23 cellular contexts compared by ENCODE assay signal in genomic region chr11:85705805-85706204, GRCh38. TPM values are rescaled to one million over a fixed set of nuclear protein-coding genes. Genes with fewer than 3 reads are reported as not detected.
DNase-seq lines count a peak whose midpoint lies in the region; ATAC-seq and TF ChIP-seq lines count a peak whose summit lies in the region.
"Had no signal": no experiment of that assay in that cellular context is flagged by ENCODE, and none has a peak within 500 bp of the region (broad histone marks: within the 10 kb centered on the region; RNA-seq: fewer than 3 reads in every experiment).

No MANE protein-coding gene starts in this region.

- H3K36me3 ChIP-seq in BJ (ENCODE audit: control insufficient read depth, insufficient read depth, low read length) (peaks cover 2% of the 10 kb centered on the region; the same call in 1 of the 2 replicates), Panc1 (ENCODE audit: control insufficient read depth, insufficient read depth, low read length) (peaks cover 6% of the 10 kb centered on the region; the same call in 1 of the 2 replicates)
- H3K36me3 ChIP-seq: left lung, MG63, WERI-Rb-1 had no signal

- POLR2A ChIA-PET in BJ (lab: Charles Lee) (no interaction called here), Panc1 (lab: Charles Lee) (interaction anchor here (0.5 kb wide), 1 partner anchor 156 kb away, joined by 8 read pairs; no protein-coding TSS in a partner anchor)

- in situ Hi-C loops in Panc1 (cut with HindIII; ENCODE audit: low pct_unique_long_range_greater_than_20kb, low sequenced_read_pairs) (no loop called here), G401 (cut with HindIII; ENCODE audit: low sequenced_read_pairs) (no loop called here)

- H3K27ac ChIP-seq in Panc1 (ENCODE audit: low read length) = no peak overlapping the region
- H3K27ac ChIP-seq: foreskin keratinocyte, WERI-Rb-1 had no signal

- H3K4me3 ChIP-seq in BJ (ENCODE audit: low read depth, low read length) (no peak overlapping the region), Panc1 (ENCODE audit: low read depth in 2 of 2, low read length in 2 of 2) (no peak overlapping the region), lower leg skin (ENCODE audit: low read depth, poor library complexity, severe bottlenecking) (no peak overlapping the region)
- H3K4me3 ChIP-seq: dorsolateral prefrontal cortex, left lung, MG63 had no signal

- peaks cover 12% of the 10 kb centered on the region; the same call in 1 of the 2 replicates for H3K4me1 ChIP-seq in Panc1 (ENCODE audit: control insufficient read depth, insufficient read depth, low read length)
- H3K4me1 ChIP-seq: left lung had no signal

- no peak for TF ChIP-seq CTCF in BJ (IDR thresholded peaks at IDR 0.05; ENCODE audit: insufficient read depth, low read depth, low read length)
- TF ChIP-seq CTCF in Panc1 (IDR thresholded peaks at IDR 0.05) = no peak
- no peak for TF ChIP-seq CTCF in lower leg skin (IDR thresholded peaks at IDR 0.05)

- peak; percentile 39 for DNase-seq in BJ (ENCODE audit: low read depth)
- no peak for DNase-seq in Panc1 (ENCODE audit: low read depth, low spot score)
- DNase-seq in fibroblast of peridontal ligament (ENCODE audit: extremely low read depth) = peak; percentile 63
- peak; percentile 77 for DNase-seq in renal cortical epithelial cell (ENCODE audit: low read depth)
- DNase-seq in G401 (ENCODE audit: low spot score) = no peak
- no peak for DNase-seq in C1 segment of cervical spinal cord (lab: John Stamatoyannopoulos, UW)
- DNase-seq in lower leg skin (ENCODE audit: low spot score in 2 of 2) = no peak
- DNase-seq: anterior cingulate cortex; central memory CD4-positive, alpha-beta T cell; dorsolateral prefrontal cortex; foreskin keratinocyte; left lung; MG63; midbrain; NCI-H1417; NCI-H2107; NCI-H446; NCI-H82; T-helper 9 cell; WERI-Rb-1 had no signal

- intact Hi-C loops in Panc1 (cut with micrococcal nuclease; ENCODE audit: unreplicated experiment) = no loop called here
- intact Hi-C loops in lower leg skin (cut with DNase I; ENCODE audit: low total_unique reads) = no loop called here

- TF ChIP-seq POLR2A in lower leg skin (IDR thresholded peaks at IDR 0.05) = no peak

- TSS peak; percentile 5 for BruUV-seq in Panc1 (replicated peaks; lab: Mats Ljungman, UMichigan)

- H3K27me3 ChIP-seq in BJ (ENCODE audit: control insufficient read depth, insufficient read depth, low read length) = no peaks in the 10 kb centered on the region
- no peaks in the 10 kb centered on the region for H3K27me3 ChIP-seq in Panc1 (ENCODE audit: control insufficient read depth, insufficient read depth, low read length)
- H3K27me3 ChIP-seq: dorsolateral prefrontal cortex, foreskin keratinocyte, left lung, MG63 had no signal

- CTCF ChIA-PET in BJ (lab: Yijun Ruan, JAX) = interaction anchor here (1.2 kb wide), 1 partner anchor 149 kb away, joined by 3 read pairs; no protein-coding TSS in a partner anchor
- CTCF ChIA-PET in Panc1 (lab: Charles Lee) = no interaction called here

- H3K9me3 ChIP-seq in Panc1 (ENCODE audit: control insufficient read depth, insufficient read depth, low read depth, low read length) = no peaks in the 10 kb centered on the region
- H3K9me3 ChIP-seq: left lung had no signal

- ATAC-seq in Panc1 (0 out of 2 replicates have a peak, but pooled peaks have one; percentile 37), GM21528 (IDR thresholded peaks at IDR 0.05; ENCODE audit: low FRiP score, unreplicated experiment) (no peak)
- ATAC-seq: foreskin keratinocyte, left lung had no signal

RNA-seq across cellular contexts. Expression of gene CCDC89, which starts 19.8 kb away (rescaled TPM):
- 0.85 and 1.1 TPM in 2 replicates for polyA plus RNA-seq in BJ (2011; rRNA removed)
- polyA minus RNA-seq in BJ (2011; rRNA and poly(A)+ RNA removed) = 1.3 and 1.6 TPM in 2 replicates
- 1.7 TPM for total RNA-seq in Panc1 (2021; ENCODE audit: unreplicated experiment)
- polyA plus RNA-seq in Panc1 (2012; ENCODE audit: insufficient read length) = 0.68 TPM
- total RNA-seq in renal cortical epithelial cell = 1.4 and 5.8 TPM in 2 replicates
- total RNA-seq in G401 (2014; rRNA removed; shearing (Covaris generic)) = 8.6 and 10.7 TPM in 2 replicates
- total RNA-seq in lower leg skin = 1 to 10 TPM in 2 of 4 donors, under 1 TPM in 2; 0.21 to 3.4 (median 1.0) TPM
- polyA plus RNA-seq: CD14-positive monocyte, neural cell had no signal

RNA-seq across cellular contexts. Expression of gene CREBZF, which starts 40.9 kb away (rescaled TPM):
- 15.4 and 18.8 TPM in 2 replicates for polyA plus RNA-seq in BJ (2011; rRNA removed)
- polyA minus RNA-seq in BJ (2011; rRNA and poly(A)+ RNA removed) = 8.8 and 9.1 TPM in 2 replicates
- total RNA-seq in Panc1 (2021; ENCODE audit: unreplicated experiment) = 75.8 TPM
- polyA plus RNA-seq in Panc1 (2012; ENCODE audit: insufficient read length) = 60.1 TPM
- total RNA-seq in renal cortical epithelial cell = 21.2 and 36.7 TPM in 2 replicates
- 28.1 and 33.9 TPM in 2 replicates for total RNA-seq in G401 (2014; rRNA removed; shearing (Covaris generic))
- total RNA-seq in lower leg skin = 10 to 100 TPM; 43.8 to 75.1 (median 48.5) TPM

RNA-seq across cellular contexts. Expression of gene TMEM126A, which starts 58.0 kb away (rescaled TPM):
- polyA plus RNA-seq in BJ (2011; rRNA removed) = 27.7 and 57.5 TPM in 2 replicates
- 4.6 and 4.7 TPM in 2 replicates for polyA minus RNA-seq in BJ (2011; rRNA and poly(A)+ RNA removed)
- total RNA-seq in Panc1 (2021; ENCODE audit: unreplicated experiment) (50.9 TPM), renal cortical epithelial cell (15.9 and 44.8 TPM in 2 replicates), lower leg skin (10 to 100 TPM in 3 of 4 donors, 1 to 10 TPM in 1; 8.9 to 15.0 (median 12.0) TPM)
- polyA plus RNA-seq in Panc1 (2012; ENCODE audit: insufficient read length) = 33.3 TPM
- 12.5 and 29.9 TPM in 2 replicates for total RNA-seq in G401 (2014; rRNA removed; shearing (Covaris generic))

Comparison
In these comparisons a context has a peak if more than half of its experiments do, and no peak if none do; other contexts are left out.
1. DNase-seq: peak in BJ (single experiment), fibroblast of peridontal ligament (single experiment) and renal cortical epithelial cell (single experiment); none in Panc1 (single experiment), G401 (single experiment), C1 segment of cervical spinal cord (0 of 14) and lower leg skin (0 of 2).